In the genomic region with DNA sequence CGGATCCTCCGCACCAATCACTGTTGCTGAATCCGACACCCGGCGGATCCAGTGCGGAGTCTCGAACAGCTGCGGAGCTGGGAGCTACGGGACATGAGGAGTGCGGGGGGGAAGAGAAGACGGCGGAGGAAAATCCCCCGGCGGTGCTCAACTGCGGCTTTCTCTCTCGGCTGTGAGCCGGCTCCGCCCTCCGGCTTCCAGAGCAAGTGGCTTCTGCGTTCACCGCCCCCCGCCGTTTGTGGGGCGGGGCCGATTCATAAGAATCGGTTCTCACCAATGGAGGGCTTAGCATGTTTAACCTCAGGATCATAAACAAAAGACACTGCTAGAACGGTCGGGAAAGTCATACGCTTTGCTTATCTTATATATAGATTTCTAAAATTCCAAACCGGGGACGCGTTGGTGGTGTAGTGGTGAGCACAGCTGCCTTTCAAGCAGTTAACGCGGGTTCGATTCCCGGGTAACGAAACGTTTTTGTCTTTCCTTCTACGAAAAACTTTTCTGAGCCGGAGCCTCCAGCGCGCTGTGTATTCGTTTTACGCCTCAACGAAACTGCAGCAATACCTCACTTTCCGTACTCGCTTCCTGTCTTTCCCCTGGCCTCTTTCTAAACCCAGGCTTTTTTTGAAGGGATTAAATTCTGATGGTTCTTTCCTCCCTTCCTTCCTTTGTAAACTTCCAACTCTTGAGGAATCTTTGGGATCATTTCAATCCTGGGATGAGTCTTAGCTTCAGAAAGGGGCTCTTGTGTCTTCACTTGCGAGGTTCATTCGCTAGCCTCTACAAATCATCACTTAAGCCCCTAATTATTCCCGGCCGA, we compare ENCODE assay signal across 8 cellular contexts. TPM values are rescaled to one million over a fixed set of nuclear protein-coding genes. Genes with fewer than 3 reads are reported as not detected.
A peak's percentile ranks its signal among the peaks of the same experiment; 100 is the strongest.
DNase-seq lines count a peak whose midpoint lies in the region; ATAC-seq, FAIRE-seq and TF ChIP-seq lines count a peak whose summit lies in the region.
"Not testable (repeated sequence)": the region's sequence is repeated elsewhere in the genome, so short reads cannot be mapped to it uniquely, and the experiment has no call there.

No MANE protein-coding gene starts in this region.

- H3K9ac ChIP-seq in keratinocyte (ENCODE audit: control insufficient read depth, extremely low read depth, insufficient read depth, low read length), result peak overlapping the region; percentile 55

- not testable (repeated sequence) for H3K27me3 ChIP-seq in keratinocyte (ENCODE audit: control insufficient read depth, extremely low read depth, insufficient read depth, low read length)

- H3K4me3 ChIP-seq in choroid plexus epithelial cell (ENCODE audit: low read depth, low read length), result peak overlapping the region; percentile 59
- H3K4me3 ChIP-seq in keratinocyte (ENCODE audit: control insufficient read depth in 2 of 3, extremely low read depth in 1 of 3, insufficient read depth in 2 of 3, low read depth in 1 of 3, low read length in 3 of 3), result peak overlapping the region; percentile 46 to 56 (median 48)

- not testable (repeated sequence) for TF ChIP-seq CTCF in choroid plexus epithelial cell (conservative IDR thresholded peaks at IDR 0.05; ENCODE audit: low read depth, low read length); keratinocyte (optimal IDR thresholded peaks at IDR 0.05 in 1 of 3, IDR thresholded peaks at IDR 0.05 in 1 of 3, conservative IDR thresholded peaks at IDR 0.05 in 1 of 3; ENCODE audit: extremely low read depth in 1 of 3, insufficient read depth in 2 of 3, low read length in 3 of 3)

- H3K79me2 ChIP-seq in keratinocyte (ENCODE audit: control insufficient read depth, insufficient read depth, low read length), result not testable (repeated sequence)

- FAIRE-seq in keratinocyte (lab: Jason Lieb, UNC), result peak; percentile 26

- not testable (repeated sequence) for H3K9me3 ChIP-seq in keratinocyte (ENCODE audit: control insufficient read depth, low read depth, low read length)

- ATAC-seq in GM19043 (IDR thresholded peaks at IDR 0.05; ENCODE audit: low read depth, unreplicated experiment) (peak; percentile 85), HG03354 (IDR thresholded peaks at IDR 0.05; ENCODE audit: poor library complexity, severe bottlenecking, unreplicated experiment) (peak; percentile 90)

- H3K9me1 ChIP-seq in keratinocyte (ENCODE audit: control insufficient read depth, extremely low read depth, insufficient read depth, low read length), result not testable (repeated sequence)

- DNase-seq in AG20443 (ENCODE audit: low spot score) (peak; percentile 93), NCI-H510A (lab: John Stamatoyannopoulos, UW) (peak; percentile 80), choroid plexus epithelial cell (ENCODE audit: low read depth) (peak; percentile 98), keratinocyte (ENCODE audit: low read depth, low spot score) (peak; percentile 90)
- DNase-seq in activated CD4-positive, alpha-beta T cell treated with anti-CD3 and anti-CD28 coated beads for 4 hours, result peak; percentile 75 to 90
- DNase-seq in stimulated activated CD4-positive, alpha-beta T cell treated with anti-CD3 and anti-CD28 coated beads, Interleukin-12 subunit alpha, Interleukin-12 subunit beta, amount 100 ng/mL, for 24 hours (ENCODE audit: low read depth in 2 of 2), result peak; percentile 85 to 91

- peak overlapping the region; percentile 84 for H2AFZ ChIP-seq in keratinocyte (ENCODE audit: control insufficient read depth, low read length)

- not testable (repeated sequence) for H3K36me3 ChIP-seq in keratinocyte (ENCODE audit: control insufficient read depth in 2 of 2, extremely low read depth in 1 of 2, insufficient read depth in 2 of 2, low read length in 2 of 2)

- H3K27ac ChIP-seq in keratinocyte (ENCODE audit: control insufficient read depth, insufficient read depth, low read length), result peak overlapping the region; percentile 42

- H4K20me1 ChIP-seq in keratinocyte (ENCODE audit: control insufficient read depth, extremely low read depth, insufficient read depth, low read length), result not testable (repeated sequence)

- peak overlapping the region; percentile 67 for H3K4me2 ChIP-seq in keratinocyte (ENCODE audit: control insufficient read depth, extremely low read depth, insufficient read depth, low read depth, low read length)

- H3K4me1 ChIP-seq in keratinocyte (ENCODE audit: control insufficient read depth, extremely low read depth, insufficient read depth, low read length), result not testable (repeated sequence)

- dilution Hi-C loops in keratinocyte (cut with MboI; ENCODE audit: extremely low pct_ligation_motif_present, low sequenced_read_pairs), result not testable (repeated sequence)

RNA-seq across cellular contexts. Expression of gene FCGR3B, which starts 18.4 kb away (rescaled TPM):
- polyA plus RNA-seq in keratinocyte, result not detected in 3 replicates
- polyA plus RNA-seq in keratinocyte (2011; ENCODE audit: low read depth), result not detected
- not detected in 2 replicates for polyA plus RNA-seq in keratinocyte (2011; cell fraction: cytosol; rRNA removed)
- polyA plus RNA-seq in keratinocyte (2011; cell fraction: nucleus; rRNA removed), result not detected in 2 replicates
- polyA plus RNA-seq in keratinocyte (2012; ENCODE audit: low replicate concordance), result not detected in 2 replicates
- not detected in 3 replicates for polyA minus RNA-seq in keratinocyte
- polyA minus RNA-seq in keratinocyte (2011; cell fraction: cytosol; rRNA and poly(A)+ RNA removed), result not detected
- not detected in 2 replicates for polyA minus RNA-seq in keratinocyte (2011; cell fraction: nucleus; rRNA and poly(A)+ RNA removed)

RNA-seq across cellular contexts. Expression of gene FCGR2B, which starts 50.4 kb away (rescaled TPM):
- polyA plus RNA-seq in keratinocyte, result 0.01 TPM in 1 of 3 replicates, not detected in the others
- polyA plus RNA-seq in keratinocyte (2011; ENCODE audit: low read depth), result not detected
- polyA plus RNA-seq in keratinocyte (2011; cell fraction: cytosol; rRNA removed), result not detected in 2 replicates
- not detected in 2 replicates for polyA plus RNA-seq in keratinocyte (2011; cell fraction: nucleus; rRNA removed)
- not detected in 2 replicates for polyA plus RNA-seq in keratinocyte (2012; ENCODE audit: low replicate concordance)
- not detected in 3 replicates for polyA minus RNA-seq in keratinocyte
- polyA minus RNA-seq in keratinocyte (2011; cell fraction: cytosol; rRNA and poly(A)+ RNA removed), result not detected
- not detected in 2 replicates for polyA minus RNA-seq in keratinocyte (2011; cell fraction: nucleus; rRNA and poly(A)+ RNA removed)

Comparison
In these comparisons a context has a peak if more than half of its experiments do, and no peak if none do; other contexts are left out.
1. Peak in every context shown above with its lines: DNase-seq, ATAC-seq, H3K4me3 ChIP-seq and H3K27ac ChIP-seq.